ENCODE assay signal across 10 cellular contexts in the genomic region with DNA sequence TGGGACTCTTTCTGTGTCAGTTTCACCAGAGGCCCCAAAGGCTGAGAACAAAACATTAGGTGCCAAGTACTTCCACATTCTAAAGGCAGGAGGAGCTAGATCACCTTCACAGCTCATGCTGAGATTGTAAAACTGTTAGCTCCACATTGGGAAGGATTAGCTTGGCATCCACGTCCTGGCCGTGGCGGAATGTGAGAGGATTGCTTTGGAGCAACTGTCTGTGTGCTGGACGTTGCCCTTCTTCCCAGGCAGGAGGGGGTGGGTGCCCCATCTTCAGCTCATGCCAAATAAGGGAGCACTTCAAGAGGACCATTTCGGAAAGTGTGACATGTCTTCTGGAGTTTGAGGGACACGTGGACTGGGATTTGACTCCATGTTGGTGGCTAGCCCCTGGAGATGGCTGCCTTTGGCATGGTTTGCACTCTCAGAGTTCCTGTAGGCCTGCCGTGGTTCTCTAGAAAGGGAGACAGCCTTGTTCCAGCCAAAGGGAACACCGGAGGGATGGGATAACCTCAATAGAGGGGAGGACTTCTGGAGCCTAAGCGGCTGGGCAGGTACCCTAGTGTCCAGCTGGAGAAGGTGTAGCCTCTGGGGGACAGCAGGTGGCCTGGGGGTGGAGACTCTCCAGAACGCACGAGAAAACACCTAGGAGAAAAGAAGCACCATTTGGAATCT. TPM values are rescaled to one million over a fixed set of nuclear protein-coding genes. Genes with fewer than 3 reads are reported as not detected.
DNase-seq lines count a peak whose midpoint lies in the region; ATAC-seq, FAIRE-seq and TF ChIP-seq lines count a peak whose summit lies in the region.
"Had no signal": no experiment of that assay in that cellular context is flagged by ENCODE, and none has a peak within 500 bp of the region (broad histone marks: within the 10 kb centered on the region; RNA-seq: fewer than 3 reads in every experiment).

No MANE protein-coding gene starts in this region.

- H3K79me2 ChIP-seq in DND-41 (ENCODE audit: insufficient read depth, low read length) = no peaks in the 10 kb centered on the region
- no peaks in the 10 kb centered on the region for H3K79me2 ChIP-seq in HepG2 (ENCODE audit: insufficient read depth, low read length)

- H3K9me3 Mint-ChIP-seq in naive thymus-derived CD8-positive, alpha-beta T cell = no peaks in the 10 kb centered on the region

- H3K27me3 Mint-ChIP-seq in naive thymus-derived CD8-positive, alpha-beta T cell = peaks cover 0 to 3% (median 0%) of the 10 kb centered on the region in 5 donors

- H2AFZ ChIP-seq in DND-41 (ENCODE audit: low read depth, low read length) = 0 out of 2 replicates have a peak overlapping the region, but pooled peaks have one; percentile 17
- peak overlapping the region; percentile 87 for H2AFZ ChIP-seq in HepG2 (ENCODE audit: low read length)

- H3K4me1 Mint-ChIP-seq in naive thymus-derived CD8-positive, alpha-beta T cell = peaks cover 0 to 1% (median 0%) of the 10 kb centered on the region in 4 donors

- H3K4me3 Mint-ChIP-seq in naive thymus-derived CD8-positive, alpha-beta T cell = no peak overlapping the region

- FAIRE-seq in HepG2 (lab: Jason Lieb, UNC) = peak; percentile 81

- intact Hi-C loops in HepG2 (cut with micrococcal nuclease; ENCODE audit: unreplicated experiment) = loop anchor here (2.0 kb wide), 1 partner anchor 38 kb away; a partner anchor contains a TSS
- intact Hi-C loops in ovary (cut with DNase I) = loop anchor here in 1 of 4 donors (10.0 kb wide), 1 partner anchor 64 kb away; no protein-coding TSS in a partner anchor

- POLR2A ChIA-PET in HepG2 (lab: Yijun Ruan, JAX) = interaction anchor here (1.1 to 1.5 kb wide), 4 partner anchors 12 to 38 kb away, joined by 3 to 11 read pairs (median 4); a partner anchor contains a TSS
- POLR2A ChIA-PET in naive thymus-derived CD8-positive, alpha-beta T cell (lab: Charles Lee) = interaction anchor here (0.5 to 1.4 kb wide), 3 partner anchors 9 to 251 kb away, joined by 3 to 6 read pairs (median 3); no protein-coding TSS in a partner anchor

- WGBS in HepG2 (ENCODE audit: low lambda C conversion rate) = 13% methylated on average over 6 of the region's 11 CpGs
- 65 to 70% (median 66%) methylated on average over 11 of the region's 11 CpGs for WGBS in ovary, 3 donors

- H3K9me3 ChIP-seq in DND-41 (ENCODE audit: insufficient read depth, low read length, severe bottlenecking) (no peaks in the 10 kb centered on the region), adipocyte (ENCODE audit: control insufficient read depth, low read length) (no peaks in the 10 kb centered on the region), HepG2 (ENCODE audit: low read length) (no peaks in the 10 kb centered on the region), ovary (no peaks in the 10 kb centered on the region)
- H3K9me3 ChIP-seq: SJSA1 had no signal

- TF ChIP-seq EP300 in HepG2 (IDR thresholded peaks at IDR 0.05; ENCODE audit: low read depth in 2 of 2, low read length in 2 of 2) (no peak), HepG2 (CRISPR knock-in tag; IDR thresholded peaks at IDR 0.05; ENCODE audit: borderline replicate concordance) (no peak), ovary (IDR thresholded peaks at IDR 0.05) (no peak)

- H3K27ac ChIP-seq in DND-41 (ENCODE audit: low read length) (no peak overlapping the region), HepG2 (ENCODE audit: extremely low read length, insufficient read depth, low read length) (no peak overlapping the region), ovary (no peak overlapping the region)
- H3K27ac ChIP-seq: SJSA1 had no signal

- H4K20me1 ChIP-seq in DND-41 (ENCODE audit: insufficient read depth, low read length) (no peaks in the 10 kb centered on the region), HepG2 (ENCODE audit: insufficient read depth, low read length) (no peaks in the 10 kb centered on the region)

- H3K36me3 ChIP-seq in DND-41 (ENCODE audit: insufficient read depth, low read length) (no peaks in the 10 kb centered on the region), adipocyte (ENCODE audit: control insufficient read depth, insufficient read depth, low read length, severe bottlenecking) (no peaks in the 10 kb centered on the region), HepG2 (replicated peaks in 1 of 2; ENCODE audit: control insufficient read depth in 1 of 2, insufficient read depth in 2 of 2, low read length in 2 of 2) (no peaks in the 10 kb centered on the region), ovary (no peaks in the 10 kb centered on the region)
- H3K36me3 ChIP-seq: SJSA1 had no signal

- CTCF ChIA-PET in HepG2 (lab: Yijun Ruan, JAX; ENCODE audit: low intra/inter-chr PET ratio, low total read pairs) = no interaction called here

- peaks cover 0 to 2% (median 0%) of the 10 kb centered on the region in 3 donors for H3K36me3 Mint-ChIP-seq in naive thymus-derived CD8-positive, alpha-beta T cell

- in situ Hi-C loops in HepG2 (cut with HindIII; ENCODE audit: extremely low pct_ligation_motif_present, low pct_unique_long_range_greater_than_20kb) = no loop called here

- H3K27me3 ChIP-seq in DND-41 (ENCODE audit: insufficient read depth, low read length, poor library complexity) (no peaks in the 10 kb centered on the region), adipocyte (replicated peaks; ENCODE audit: control insufficient read depth, insufficient read depth, low read length) (no peaks in the 10 kb centered on the region), HepG2 (ENCODE audit: control insufficient read depth in 1 of 2, insufficient read depth in 2 of 2, low read length in 2 of 2) (no peaks in the 10 kb centered on the region), ovary (no peaks in the 10 kb centered on the region)
- H3K27me3 ChIP-seq: SJSA1 had no signal

- H3K9ac ChIP-seq in DND-41 (ENCODE audit: low read depth, low read length) (no peak overlapping the region), adipocyte (ENCODE audit: low read length) (no peak overlapping the region), HepG2 (ENCODE audit: insufficient read depth, low read depth, low read length) (peak overlapping the region; percentile 23; the same call in 1 of the 2 replicates)

- BruUV-seq in HepG2 (replicated peaks; lab: Mats Ljungman, UMichigan) = no TSS peak

- H3K4me2 ChIP-seq in DND-41 (ENCODE audit: insufficient read depth, low read length) (no peak overlapping the region), HepG2 (ENCODE audit: low read depth, low read length) (peak overlapping the region; percentile 87)

- TF ChIP-seq POLR2A in HepG2 (IDR thresholded peaks at IDR 0.05; ENCODE audit: insufficient read depth in 1 of 2, low read depth in 2 of 2, low read length in 2 of 2) (no peak), ovary (IDR thresholded peaks at IDR 0.05) (no peak)

- peak; percentile 47; the same call in 1 of the 2 replicates for TF ChIP-seq RAD21 in HepG2 (CRISPR knock-in tag; IDR thresholded peaks at IDR 0.05)

- ATAC-seq in DND-41 (ENCODE audit: insufficient read depth, low read depth) (no peak; the same call in 2 of the 3 replicates), HG02870 (IDR thresholded peaks at IDR 0.05; ENCODE audit: unreplicated experiment) (peak; percentile 8), HepG2 (peak; percentile 89)
- ATAC-seq in naive thymus-derived CD8-positive, alpha-beta T cell = no peak
- ATAC-seq: left ventricle myocardium superior had no signal

- DNase-seq in DND-41 = no peak
- peak; percentile 8 for DNase-seq in adipocyte (ENCODE audit: low read depth)
- DNase-seq in HepG2 (ENCODE audit: low spot score) = peak; percentile 56
- DNase-seq in stimulated activated CD4-positive, alpha-beta T cell treated with anti-CD3 and anti-CD28 coated beads, Interleukin-4, amount 100 ng/mL, for 1 hour = no peak
- no peak for DNase-seq in COR-L47 (lab: John Stamatoyannopoulos, UW)
- DNase-seq in naive thymus-derived CD8-positive, alpha-beta T cell = no peak
- no peak for DNase-seq in ovary
- DNase-seq: left ventricle myocardium superior had no signal

- no peaks in the 10 kb centered on the region for H3K4me1 ChIP-seq in DND-41 (ENCODE audit: insufficient read depth, low read length)
- no peaks in the 10 kb centered on the region for H3K4me1 ChIP-seq in adipocyte (ENCODE audit: control insufficient read depth, insufficient read depth, low read length)
- peaks cover 24% of the 10 kb centered on the region for H3K4me1 ChIP-seq in HepG2 (ENCODE audit: insufficient read depth, low read length)
- no peaks in the 10 kb centered on the region for H3K4me1 ChIP-seq in ovary (ENCODE audit: insufficient read depth)
- H3K4me1 ChIP-seq: SJSA1 had no signal

- H3K4me3 ChIP-seq in DND-41 (ENCODE audit: low read depth in 1 of 2, low read length in 2 of 2) (no peak overlapping the region), adipocyte (ENCODE audit: low read length) (no peak overlapping the region), HepG2 (replicated peaks in 1 of 3; ENCODE audit: insufficient read depth in 1 of 3, low read depth in 2 of 3, low read length in 3 of 3) (peak overlapping the region; percentile 0 to 57 (median 38); a peak in 5 of 6 replicates), ovary (no peak overlapping the region)
- H3K4me3 ChIP-seq: SJSA1 had no signal

- TF ChIP-seq CTCF in DND-41 (IDR thresholded peaks at IDR 0.05; ENCODE audit: borderline replicate concordance, extremely low read depth, low read length, poor library complexity, severe bottlenecking) (peak; percentile 53), HepG2 (CRISPR knock-in tag; IDR thresholded peaks at IDR 0.05) (peak; percentile 54), ovary (IDR thresholded peaks at IDR 0.05) (no peak)

- H3K27ac Mint-ChIP-seq in naive thymus-derived CD8-positive, alpha-beta T cell = no peak overlapping the region

RNA-seq across cellular contexts. Expression of a gene that starts 19.9 kb away (rescaled TPM):
- total RNA-seq in HepG2 (2016; rRNA removed; fragmentation: Illumina TruSeq; extraction: Trizol) = 50.7 and 59.2 TPM in 2 replicates
- 9.0 and 17.2 TPM in 2 replicates for total RNA-seq in HepG2 (2016; cell fraction: cytosol; rRNA removed; fragmentation: Illumina TruSeq; extraction: Trizol; ENCODE audit: low read depth)
- total RNA-seq in HepG2 (2016; cell fraction: insoluble cytoplasmic fraction; rRNA removed; fragmentation: Illumina TruSeq; extraction: Trizol) = 53.0 and 54.3 TPM in 2 replicates
- 10.5 and 14.1 TPM in 2 replicates for total RNA-seq in HepG2 (2016; cell fraction: membrane; rRNA removed; fragmentation: Illumina TruSeq; extraction: Trizol)
- total RNA-seq in HepG2 (2016; cell fraction: nucleus; rRNA removed; fragmentation: Illumina TruSeq; extraction: Trizol) = 17.0 and 26.9 TPM in 2 replicates
- polyA plus RNA-seq in HepG2 (2011; rRNA removed) = 37.3 and 39.2 TPM in 2 replicates
- polyA plus RNA-seq in HepG2 (2011; cell fraction: cytosol; rRNA removed) = 39.8 and 50.1 TPM in 2 replicates
- polyA plus RNA-seq in HepG2 (2011; cell fraction: nucleus; rRNA removed) = 10.2 and 10.4 TPM in 2 replicates
- polyA plus RNA-seq in HepG2 (2012) = 27.8 and 33.2 TPM in 2 replicates
- polyA plus RNA-seq in HepG2 (2016; cell fraction: cytosol; fragmentation: Illumina TruSeq; extraction: Trizol; ENCODE audit: low read depth) = 6.3 and 9.9 TPM in 2 replicates
- polyA plus RNA-seq in HepG2 (2016; cell fraction: insoluble cytoplasmic fraction; fragmentation: Illumina TruSeq; extraction: Trizol; ENCODE audit: low read depth) = 35.3 and 35.8 TPM in 2 replicates
- polyA plus RNA-seq in HepG2 (2016; cell fraction: membrane; fragmentation: Illumina TruSeq; extraction: Trizol; ENCODE audit: low read depth) = 7.3 and 7.8 TPM in 2 replicates
- polyA plus RNA-seq in HepG2 (2016; cell fraction: nucleus; fragmentation: Illumina TruSeq; extraction: Trizol; ENCODE audit: insufficient read depth, low read depth) = 19.2 and 21.0 TPM in 2 replicates
- polyA minus RNA-seq in HepG2 (2011; rRNA and poly(A)+ RNA removed; ENCODE audit: low replicate concordance) = 14.9 and 26.4 TPM in 2 replicates
- polyA minus RNA-seq in HepG2 (2011; cell fraction: cytosol; rRNA and poly(A)+ RNA removed) = 3.2 and 3.4 TPM in 2 replicates
- polyA minus RNA-seq in HepG2 (2011; cell fraction: nucleus; rRNA and poly(A)+ RNA removed) = 4.1 TPM in 2 replicates
- 10 to 100 TPM; 11.5 to 12.0 TPM for total RNA-seq in naive thymus-derived CD8-positive, alpha-beta T cell
- polyA plus RNA-seq in naive thymus-derived CD8-positive, alpha-beta T cell = 10 to 100 TPM; 45.3 to 62.1 (median 53.6) TPM
- 10 to 100 TPM; 11.9 to 23.6 (median 16.3) TPM for total RNA-seq in ovary
- 10 to 100 TPM; 10.9 to 35.3 TPM for polyA plus RNA-seq in ovary

RNA-seq across cellular contexts. Expression of a gene that starts 38.5 kb away (rescaled TPM):
- total RNA-seq in HepG2 (2016; rRNA removed; fragmentation: Illumina TruSeq; extraction: Trizol) = 50.7 and 59.5 TPM in 2 replicates
- total RNA-seq in HepG2 (2016; cell fraction: cytosol; rRNA removed; fragmentation: Illumina TruSeq; extraction: Trizol; ENCODE audit: low read depth) = 9.4 and 13.3 TPM in 2 replicates
- 50.6 and 54.5 TPM in 2 replicates for total RNA-seq in HepG2 (2016; cell fraction: insoluble cytoplasmic fraction; rRNA removed; fragmentation: Illumina TruSeq; extraction: Trizol)
- total RNA-seq in HepG2 (2016; cell fraction: membrane; rRNA removed; fragmentation: Illumina TruSeq; extraction: Trizol) = 19.2 and 24.0 TPM in 2 replicates
- total RNA-seq in HepG2 (2016; cell fraction: nucleus; rRNA removed; fragmentation: Illumina TruSeq; extraction: Trizol) = 50.0 and 54.9 TPM in 2 replicates
- 15.9 and 17.9 TPM in 2 replicates for polyA plus RNA-seq in HepG2 (2011; rRNA removed)
- polyA plus RNA-seq in HepG2 (2011; cell fraction: cytosol; rRNA removed) = 9.5 and 11.8 TPM in 2 replicates
- polyA plus RNA-seq in HepG2 (2011; cell fraction: nucleus; rRNA removed) = 57.7 and 73.4 TPM in 2 replicates
- 25.8 and 32.8 TPM in 2 replicates for polyA plus RNA-seq in HepG2 (2012)
- 3.1 and 3.2 TPM in 2 replicates for polyA plus RNA-seq in HepG2 (2016; cell fraction: cytosol; fragmentation: Illumina TruSeq; extraction: Trizol; ENCODE audit: low read depth)
- 56.2 and 61.3 TPM in 2 replicates for polyA plus RNA-seq in HepG2 (2016; cell fraction: insoluble cytoplasmic fraction; fragmentation: Illumina TruSeq; extraction: Trizol; ENCODE audit: low read depth)
- polyA plus RNA-seq in HepG2 (2016; cell fraction: membrane; fragmentation: Illumina TruSeq; extraction: Trizol; ENCODE audit: low read depth) = 9.0 and 10.3 TPM in 2 replicates
- 70.2 and 76.0 TPM in 2 replicates for polyA plus RNA-seq in HepG2 (2016; cell fraction: nucleus; fragmentation: Illumina TruSeq; extraction: Trizol; ENCODE audit: insufficient read depth, low read depth)
- polyA minus RNA-seq in HepG2 (2011; rRNA and poly(A)+ RNA removed; ENCODE audit: low replicate concordance) = 25.3 and 62.6 TPM in 2 replicates
- 11.8 and 15.0 TPM in 2 replicates for polyA minus RNA-seq in HepG2 (2011; cell fraction: cytosol; rRNA and poly(A)+ RNA removed)
- polyA minus RNA-seq in HepG2 (2011; cell fraction: nucleus; rRNA and poly(A)+ RNA removed) = 91.1 and 123 TPM in 2 replicates
- 100 to 1,000 TPM; 139 to 147 TPM for total RNA-seq in naive thymus-derived CD8-positive, alpha-beta T cell
- 10 to 100 TPM; 51.6 to 80.6 (median 55.2) TPM for polyA plus RNA-seq in naive thymus-derived CD8-positive, alpha-beta T cell
- total RNA-seq in ovary = 100 to 1,000 TPM in 2 of 7 donors, 10 to 100 TPM in 5; 58.9 to 113 (median 96.5) TPM
- 10 to 100 TPM; 59.9 to 87.2 TPM for polyA plus RNA-seq in ovary

Comparison
In these comparisons a context has a peak if more than half of its experiments do, and no peak if none do; other contexts are left out.
1. ATAC-seq: peak in HG02870 (single experiment) and HepG2 (single experiment); none in DND-41 (single experiment) and naive thymus-derived CD8-positive, alpha-beta T cell (0 of 2).
2. DNase-seq: peak in adipocyte (single experiment) and HepG2 (single experiment); none in DND-41 (single experiment), stimulated activated CD4-positive, alpha-beta T cell treated with anti-CD3 and anti-CD28 coated beads, Interleukin-4, amount 100 ng/mL, for 1 hour (single experiment), COR-L47 (single experiment), naive thymus-derived CD8-positive, alpha-beta T cell (0 of 10) and ovary (0 of 5).
3. H3K4me3 ChIP-seq: peak in HepG2 (3 of 3); none in DND-41 (0 of 2), adipocyte (single experiment) and ovary (single experiment).
4. CTCF ChIP-seq: peak in DND-41 (single experiment) and HepG2 (single experiment); none in ovary (0 of 3).